In genomic region chr1:211577277-211577825, GRCh38 we compare ENCODE assay signal across 8 cellular contexts. TPM values are rescaled to one million over a fixed set of nuclear protein-coding genes. Genes with fewer than 3 reads are reported as not detected.
A peak's percentile ranks its signal among the peaks of the same experiment; 100 is the strongest.
DNase-seq lines count a peak whose midpoint lies in the region; ATAC-seq, FAIRE-seq and TF ChIP-seq lines count a peak whose summit lies in the region.

No MANE protein-coding gene starts in this region.

- peaks cover 42% of the 10 kb centered on the region for H3K79me2 ChIP-seq in fibroblast of lung (ENCODE audit: control insufficient read depth, insufficient read depth, low read length)

- WGBS in sigmoid colon, 2 donors = 0 to 2% methylated on average over 13 of the region's 13 CpGs

- TF ChIP-seq CTCF in fibroblast of lung (conservative IDR thresholded peaks at IDR 0.05 in 1 of 2, IDR thresholded peaks at IDR 0.05 in 1 of 2; ENCODE audit: low read depth in 1 of 2, low read length in 2 of 2) = no peak
- no peak for TF ChIP-seq CTCF in sigmoid colon (IDR thresholded peaks at IDR 0.05)

- peak overlapping the region; percentile 81 for H3K4me2 ChIP-seq in fibroblast of lung (ENCODE audit: extremely low read depth, insufficient read depth, low read length)

- ATAC-seq in left colon (no peak), GM19035 (IDR thresholded peaks at IDR 0.05; ENCODE audit: unreplicated experiment) (no peak)

- no peak for TF ChIP-seq EP300 in sigmoid colon (IDR thresholded peaks at IDR 0.05)

- H3K36me3 ChIP-seq in SK-N-MC (ENCODE audit: insufficient read depth, low read length) (no peaks in the 10 kb centered on the region; the same call in 1 of the 2 replicates), fibroblast of lung (ENCODE audit: control insufficient read depth, insufficient read depth, low read length) (peaks cover 2% of the 10 kb centered on the region), sigmoid colon (peaks cover 0 to 27% (median 5%) of the 10 kb centered on the region in 4 donors)

- FAIRE-seq in H54 (lab: Jason Lieb, UNC) = peak; percentile 53

- H3K4me1 ChIP-seq in fibroblast of lung (ENCODE audit: control insufficient read depth, extremely low read depth, insufficient read depth, low read length) (peaks cover 14% of the 10 kb centered on the region), sigmoid colon (peaks cover 0 to 60% (median 47%) of the 10 kb centered on the region in 4 donors)

- intact Hi-C loops in sigmoid colon (cut with DNase I) = loop anchor here (5.0 to 10.0 kb wide), 3 partner anchors 60 to 457 kb away; partner anchors contain the start of genes DTL, INTS7 and LPGAT1
- intact Hi-C loops in left colon (cut with DNase I, micrococcal nuclease) = loop anchor here in 1 of 2 donors (5.0 kb wide), 1 partner anchor 75 kb away; no protein-coding TSS in a partner anchor

- no peaks in the 10 kb centered on the region for H3K27me3 ChIP-seq in fibroblast of lung (ENCODE audit: control insufficient read depth, insufficient read depth, low read length)
- H3K27me3 ChIP-seq in sigmoid colon = no peaks in the 10 kb centered on the region

- H3K9ac ChIP-seq in SK-N-MC (ENCODE audit: insufficient read length) (peak overlapping the region; percentile 30), fibroblast of lung (ENCODE audit: insufficient read depth, low read length) (peak overlapping the region; percentile 89)

- no peaks in the 10 kb centered on the region for H4K20me1 ChIP-seq in fibroblast of lung (ENCODE audit: control insufficient read depth, extremely low read depth, insufficient read depth, low read length)

- no peak for DNase-seq in H54 (ENCODE audit: insufficient read length, low spot score)
- no peak for DNase-seq in SK-N-MC (ENCODE audit: low read depth, low spot score)
- peak in 1 of 2 donors; percentile 42 for DNase-seq in fibroblast of lung (ENCODE audit: low read depth in 2 of 2)
- no peak for DNase-seq in sigmoid colon
- DNase-seq in MV-4-11 (lab: John Stamatoyannopoulos, UW) = no peak
- DNase-seq in left colon = no peak
- no peak for DNase-seq in RPMI8226

- no peaks in the 10 kb centered on the region for H3K9me3 ChIP-seq in SK-N-MC (ENCODE audit: low read depth, low read length)
- H3K9me3 ChIP-seq in fibroblast of lung (ENCODE audit: control insufficient read depth, insufficient read depth, low read depth, low read length) = no peaks in the 10 kb centered on the region
- H3K9me3 ChIP-seq in sigmoid colon = no peaks in the 10 kb centered on the region

- H3K27ac ChIP-seq in SK-N-MC (no peak overlapping the region), fibroblast of lung (ENCODE audit: insufficient read depth, low read length) (peak overlapping the region; percentile 81), sigmoid colon (peak overlapping the region; percentile 96 to 98 (median 98))

- H3K4me3 ChIP-seq in SK-N-MC = peak overlapping the region; percentile 88
- H3K4me3 ChIP-seq in fibroblast of lung (replicated peaks in 1 of 4; ENCODE audit: control extremely low read depth in 1 of 4, insufficient read depth in 1 of 4, low read depth in 3 of 4, low read length in 4 of 4) = peak overlapping the region; percentile 87 to 99 (median 96)
- peak overlapping the region; percentile 76 to 96 (median 94) for H3K4me3 ChIP-seq in sigmoid colon

- TF ChIP-seq POLR2A in H54 (IDR thresholded peaks at IDR 0.05; ENCODE audit: low read depth, low read length) (no peak), sigmoid colon (IDR thresholded peaks at IDR 0.05) (no peak)

- peak overlapping the region; percentile 28 for H2AFZ ChIP-seq in fibroblast of lung (ENCODE audit: low read length)

RNA-seq across cellular contexts. Expression of gene SLC30A1, which starts 1.6 kb away (rescaled TPM):
- 38.8 and 45.2 TPM in 2 replicates for total RNA-seq in fibroblast of lung
- polyA plus RNA-seq in fibroblast of lung = 13.6 and 16.2 TPM in 2 replicates
- polyA plus RNA-seq in fibroblast of lung (2012) = 17.4 and 19.3 TPM in 2 replicates
- 4.0 and 5.1 TPM in 2 replicates for polyA minus RNA-seq in fibroblast of lung (ENCODE audit: low replicate concordance)
- total RNA-seq in sigmoid colon = 10 to 100 TPM in 2 of 4 donors, 1 to 10 TPM in 2; 7.9 to 11.8 (median 9.3) TPM
- polyA plus RNA-seq in sigmoid colon = 1 to 10 TPM; 4.2 to 5.1 (median 4.3) TPM
- 10 to 100 TPM; 16.6 to 33.1 TPM for total RNA-seq in left colon
